Comparison of ENCODE assay signal across 11 cellular contexts in the genomic region with DNA sequence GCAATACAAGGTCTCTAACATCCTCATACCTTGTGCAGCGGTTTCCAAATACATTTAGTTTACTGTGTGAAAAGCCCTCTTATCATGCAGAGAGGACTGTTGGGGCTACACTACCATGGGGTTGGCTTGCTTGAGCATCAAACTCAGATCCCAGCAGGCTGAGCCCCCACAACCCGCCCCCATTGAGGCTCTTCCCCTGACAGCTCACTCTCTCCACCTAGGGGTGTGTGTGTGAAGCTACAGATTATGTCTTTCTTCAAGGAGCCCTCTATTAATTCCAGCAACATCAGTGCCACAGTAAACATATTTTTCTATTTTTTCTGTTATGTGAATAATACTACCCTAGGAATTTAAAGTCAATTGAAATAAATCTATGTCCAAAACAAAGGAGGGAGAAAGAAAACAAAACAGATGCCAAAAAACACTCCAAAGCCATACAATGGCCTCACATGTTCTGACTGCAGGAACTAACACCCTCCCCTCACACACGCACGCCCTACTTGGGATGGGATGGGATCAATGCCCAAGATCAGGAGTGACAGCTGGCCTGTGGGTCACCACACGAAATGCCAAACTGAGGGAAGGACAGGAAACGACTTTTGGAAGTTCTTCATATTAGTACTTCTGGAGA. TPM values are rescaled to one million over a fixed set of nuclear protein-coding genes. Genes with fewer than 3 reads are reported as not detected.
A peak's percentile ranks its signal among the peaks of the same experiment; 100 is the strongest.
DNase-seq lines count a peak whose midpoint lies in the region; ATAC-seq, FAIRE-seq and TF ChIP-seq lines count a peak whose summit lies in the region.
"Had no signal": no experiment of that assay in that cellular context is flagged by ENCODE, and none has a peak within 500 bp of the region (broad histone marks: within the 10 kb centered on the region; RNA-seq: fewer than 3 reads in every experiment).

No MANE protein-coding gene starts in this region.

- TF ChIP-seq POLR2A in IMR-90 (IDR thresholded peaks at IDR 0.05; ENCODE audit: low read depth, low read length): no peak
- TF ChIP-seq POLR2A in K562 (conservative IDR thresholded peaks at IDR 0.05): no peak

- CTCF ChIA-PET in IMR-90 (lab: Yijun Ruan, JAX) (interaction anchor here (1.1 to 1.5 kb wide), 2 partner anchors 10 to 228 kb away, joined by 3 to 5 read pairs; no protein-coding TSS in a partner anchor), K562 (lab: Yijun Ruan, JAX; ENCODE audit: low intra/inter-chr PET ratio) (interaction anchor here (0.6 kb wide), 2 partner anchors 50 to 128 kb away, joined by 3 to 4 read pairs; no protein-coding TSS in a partner anchor)

- no peaks in the 10 kb centered on the region for H3K36me3 Mint-ChIP-seq in nephron (ENCODE audit: low read depth)
- no peaks in the 10 kb centered on the region for H3K36me3 Mint-ChIP-seq in stimulated activated effector memory CD8-positive, alpha-beta T cell treated with anti-CD3 and anti-CD28 coated beads, Interleukin-12 subunit alpha, Interleukin-12 subunit beta, amount 100 ng/mL, for 72 hours
- no peaks in the 10 kb centered on the region for H3K36me3 Mint-ChIP-seq in activated naive CD8-positive, alpha-beta T cell treated with anti-CD3 and anti-CD28 coated beads, Interleukin-2, amount 50 U/mL, for 24 hours (ENCODE audit: low read depth)

- peaks cover 2% of the 10 kb centered on the region for H3K4me1 ChIP-seq in IMR-90 (ENCODE audit: control insufficient read depth, insufficient read depth, low read length)
- no peaks in the 10 kb centered on the region for H3K4me1 ChIP-seq in K562 (replicated peaks in 1 of 2; ENCODE audit: control insufficient read depth in 2 of 2, insufficient read depth in 2 of 2, low read length in 2 of 2)
- H3K4me1 ChIP-seq: parathyroid adenoma had no signal

- no peak overlapping the region for H4K8ac ChIP-seq in IMR-90 (ENCODE audit: low read depth in 2 of 2, low read length in 2 of 2)

- no peaks in the 10 kb centered on the region for H3K79me2 ChIP-seq in K562 (ENCODE audit: control insufficient read depth, insufficient read depth, low read length)
- H3K79me2 ChIP-seq: parathyroid adenoma had no signal

- H2AK9ac ChIP-seq in IMR-90 (replicated peaks; ENCODE audit: low read depth, low read length, poor library complexity): no peak overlapping the region

- 0 out of 2 replicates have a peak overlapping the region, but pooled peaks have one; percentile 32 for H2BK20ac ChIP-seq in IMR-90 (ENCODE audit: low read depth, low read length)

- ATAC-seq in IMR-90 (ENCODE audit: low read depth): peak; percentile 82
- ATAC-seq in K562: peak; percentile 67
- no peak for ATAC-seq in GM18867 (IDR thresholded peaks at IDR 0.05; ENCODE audit: unreplicated experiment)
- no peak for ATAC-seq in stimulated activated effector memory CD8-positive, alpha-beta T cell treated with anti-CD3 and anti-CD28 coated beads, Interleukin-12 subunit alpha, Interleukin-12 subunit beta, amount 100 ng/mL, for 72 hours
- ATAC-seq in activated naive CD8-positive, alpha-beta T cell treated with anti-CD3 and anti-CD28 coated beads, Interleukin-2, amount 50 U/mL, for 24 hours: no peak

- H3K27me3 ChIP-seq in IMR-90 (ENCODE audit: control insufficient read depth, insufficient read depth, low read length) (no peaks in the 10 kb centered on the region), K562 (ENCODE audit: control insufficient read depth in 2 of 2, insufficient read depth in 2 of 2, low read length in 2 of 2) (no peaks in the 10 kb centered on the region)
- H3K27me3 ChIP-seq: BLaER1 treated with 17β-estradiol and CSF1 and Interleukin-3, amounts not matched to agents 10 nM and 100 nM had no signal

- no peak overlapping the region for H2BK120ac ChIP-seq in IMR-90 (ENCODE audit: low read depth, low read length)

- H2AK5ac ChIP-seq in IMR-90 (ENCODE audit: low read depth, low read length): peak overlapping the region; percentile 74; the same call in 1 of the 2 replicates

- H3K4me1 Mint-ChIP-seq in nephron: peaks cover 22% of the 10 kb centered on the region
- no peaks in the 10 kb centered on the region for H3K4me1 Mint-ChIP-seq in stimulated activated effector memory CD8-positive, alpha-beta T cell treated with anti-CD3 and anti-CD28 coated beads, Interleukin-12 subunit alpha, Interleukin-12 subunit beta, amount 100 ng/mL, for 72 hours
- H3K4me1 Mint-ChIP-seq in activated naive CD8-positive, alpha-beta T cell treated with anti-CD3 and anti-CD28 coated beads, Interleukin-2, amount 50 U/mL, for 24 hours: no peaks in the 10 kb centered on the region

- FAIRE-seq in K562 (lab: Jason Lieb, UNC): no peak

- in situ Hi-C loops in IMR-90 (cut with MboI; ENCODE audit: low sequenced_read_pairs) (loop anchor here (5.0 to 10.0 kb wide), 2 partner anchors 372 to 534 kb away; no protein-coding TSS in a partner anchor), K562 (cut with MboI) (loop anchor here (10.0 to 25.0 kb wide), 2 partner anchors 374 to 527 kb away; no protein-coding TSS in a partner anchor)

- TF ChIP-seq EP300 in K562 (IDR thresholded peaks at IDR 0.05; ENCODE audit: low read length): no peak

- H3K14ac ChIP-seq in IMR-90 (replicated peaks; ENCODE audit: low read depth, low read length): no peak overlapping the region

- POLR2A ChIA-PET in IMR-90 (lab: Charles Lee; ENCODE audit: unreplicated experiment) (no interaction called here), K562 (lab: Yijun Ruan, JAX) (no interaction called here)

- H2AFZ ChIP-seq in IMR-90 (replicated peaks; ENCODE audit: low read length, poor library complexity) (no peak overlapping the region), K562 (ENCODE audit: low read depth, low read length) (no peak overlapping the region)

- H3K9ac ChIP-seq in IMR-90 (ENCODE audit: low read depth, low read length): no peak overlapping the region
- H3K9ac ChIP-seq in K562 (ENCODE audit: insufficient read depth in 1 of 2, low read depth in 2 of 2, low read length in 2 of 2): no peak overlapping the region
- H3K9ac ChIP-seq: BLaER1 treated with 17β-estradiol and CSF1 and Interleukin-3, amounts not matched to agents 10 nM and 100 nM; parathyroid adenoma had no signal

- DNase-seq in NCI-H1092 treated with DMSO at 0.1 percent for 48 hours (lab: John Stamatoyannopoulos, UW): peak; percentile 12
- no peak for DNase-seq in NCI-H1092 (lab: John Stamatoyannopoulos, UW)
- DNase-seq in IMR-90: no peak
- DNase-seq in K562 (ENCODE audit: extremely low read depth in 1 of 4, low spot score in 3 of 4): peak; percentile 10 to 37 (median 19)
- DNase-seq in stimulated activated effector memory CD8-positive, alpha-beta T cell treated with anti-CD3 and anti-CD28 coated beads, Interleukin-12 subunit alpha, Interleukin-12 subunit beta, amount 100 ng/mL, for 72 hours (ENCODE audit: low spot score in 2 of 2): no peak
- no peak for DNase-seq in activated naive CD8-positive, alpha-beta T cell treated with anti-CD3 and anti-CD28 coated beads, Interleukin-2, amount 50 U/mL, for 24 hours
- DNase-seq: central memory CD4-positive, alpha-beta T cell had no signal

- WGBS in IMR-90 (ENCODE audit: extremely low coverage in 2 of 2, insufficient read length in 1 of 2), 2 experiments: no CpG with 5 or more reads among the region's 6 CpGs
- under 1% methylated on average over 6 of the region's 6 CpGs for WGBS in K562 (ENCODE audit: insufficient coverage, low coverage, missing lambda C conversion rate)

- H3K23ac ChIP-seq in IMR-90 (ENCODE audit: low read depth, low read length): no peak overlapping the region

- H3K18ac ChIP-seq in IMR-90 (ENCODE audit: low read depth, low read length): no peak overlapping the region

- no peaks in the 10 kb centered on the region for H4K20me1 ChIP-seq in IMR-90 (ENCODE audit: insufficient read depth, low read length)
- no peaks in the 10 kb centered on the region for H4K20me1 ChIP-seq in K562 (replicated peaks; ENCODE audit: control insufficient read depth, insufficient read depth, low read length)
- H4K20me1 ChIP-seq: BLaER1 treated with 17β-estradiol and CSF1 and Interleukin-3, amounts not matched to agents 10 nM and 100 nM had no signal

- H3K36me3 ChIP-seq in IMR-90 (ENCODE audit: control insufficient read depth, insufficient read depth, low read length) (no peaks in the 10 kb centered on the region), K562 (ENCODE audit: control insufficient read depth, insufficient read depth, low read length) (no peaks in the 10 kb centered on the region)
- H3K36me3 ChIP-seq: BLaER1 treated with 17β-estradiol and CSF1 and Interleukin-3, amounts not matched to agents 10 nM and 100 nM had no signal

- dilution Hi-C loops in IMR-90 (cut with HindIII; ENCODE audit: low sequenced_read_pairs, unreplicated experiment): no loop called here

- H3K27me3 Mint-ChIP-seq in nephron (ENCODE audit: low read depth): peaks cover 11% of the 10 kb centered on the region
- H3K27me3 Mint-ChIP-seq in activated naive CD8-positive, alpha-beta T cell treated with anti-CD3 and anti-CD28 coated beads, Interleukin-2, amount 50 U/mL, for 24 hours: peaks cover 15% of the 10 kb centered on the region

- TF ChIP-seq CTCF in IMR-90 (conservative IDR thresholded peaks at IDR 0.05; ENCODE audit: low read depth, low read length): peak; percentile 60
- peak; percentile 46 to 55 (median 53) for TF ChIP-seq CTCF in K562 (IDR thresholded peaks at IDR 0.05 in 2 of 3, conservative IDR thresholded peaks at IDR 0.05 in 1 of 3; ENCODE audit: insufficient read depth in 2 of 3, low read depth in 1 of 3, low read length in 3 of 3)
- TF ChIP-seq CTCF in nephron (IDR thresholded peaks at IDR 0.05; ENCODE audit: unreplicated experiment in 3 of 3): peak; percentile 35 to 53 (median 43)

- no peak overlapping the region for H3K56ac ChIP-seq in IMR-90 (ENCODE audit: extremely low read depth, insufficient read depth, low read length)

- H3K9me3 Mint-ChIP-seq in nephron: peaks cover 2% of the 10 kb centered on the region
- H3K9me3 Mint-ChIP-seq in stimulated activated effector memory CD8-positive, alpha-beta T cell treated with anti-CD3 and anti-CD28 coated beads, Interleukin-12 subunit alpha, Interleukin-12 subunit beta, amount 100 ng/mL, for 72 hours: no peaks in the 10 kb centered on the region
- H3K9me3 Mint-ChIP-seq in activated naive CD8-positive, alpha-beta T cell treated with anti-CD3 and anti-CD28 coated beads, Interleukin-2, amount 50 U/mL, for 24 hours: no peaks in the 10 kb centered on the region

- no peak overlapping the region for H4K91ac ChIP-seq in IMR-90 (ENCODE audit: insufficient read depth, low read depth, low read length)

- H3K4me3 ChIP-seq in IMR-90 (ENCODE audit: insufficient read depth, low read depth, low read length) (no peak overlapping the region), K562 (no peak overlapping the region)
- H3K4me3 ChIP-seq: BLaER1 treated with 17β-estradiol and CSF1 and Interleukin-3, amounts not matched to agents 10 nM and 100 nM had no signal

- H3K27ac ChIP-seq in IMR-90 (ENCODE audit: insufficient read depth, low read length) (no peak overlapping the region), K562 (ENCODE audit: extremely low read depth, low read depth, low read length) (no peak overlapping the region)
- H3K27ac ChIP-seq: BLaER1 treated with 17β-estradiol and CSF1 and Interleukin-3, amounts not matched to agents 10 nM and 100 nM; parathyroid adenoma had no signal

- H4K5ac ChIP-seq in IMR-90 (ENCODE audit: low read depth, low read length): 0 out of 2 replicates have a peak overlapping the region, but pooled peaks have one; percentile 46

- H2BK15ac ChIP-seq in IMR-90 (ENCODE audit: low read depth, low read length): peak overlapping the region; percentile 81; the same call in 1 of the 3 replicates

- H3K4me3 Mint-ChIP-seq in nephron: no peak overlapping the region
- H3K4me3 Mint-ChIP-seq in stimulated activated effector memory CD8-positive, alpha-beta T cell treated with anti-CD3 and anti-CD28 coated beads, Interleukin-12 subunit alpha, Interleukin-12 subunit beta, amount 100 ng/mL, for 72 hours: no peak overlapping the region
- H3K4me3 Mint-ChIP-seq in activated naive CD8-positive, alpha-beta T cell treated with anti-CD3 and anti-CD28 coated beads, Interleukin-2, amount 50 U/mL, for 24 hours: no peak overlapping the region

- no peak overlapping the region; the same call in 1 of the 2 replicates for H3K4ac ChIP-seq in IMR-90 (ENCODE audit: low read depth, low read length)

- H3K27ac Mint-ChIP-seq in nephron: no peak overlapping the region
- H3K27ac Mint-ChIP-seq in stimulated activated effector memory CD8-positive, alpha-beta T cell treated with anti-CD3 and anti-CD28 coated beads, Interleukin-12 subunit alpha, Interleukin-12 subunit beta, amount 100 ng/mL, for 72 hours: no peak overlapping the region
- no peak overlapping the region for H3K27ac Mint-ChIP-seq in activated naive CD8-positive, alpha-beta T cell treated with anti-CD3 and anti-CD28 coated beads, Interleukin-2, amount 50 U/mL, for 24 hours

- H2BK5ac ChIP-seq in IMR-90 (ENCODE audit: low read depth, low read length, poor library complexity, severe bottlenecking): no peak overlapping the region

- peak; percentile 63 for TF ChIP-seq RAD21 in IMR-90 (IDR thresholded peaks at IDR 0.05; ENCODE audit: low read length)
- TF ChIP-seq RAD21 in K562 (CRISPR knock-in tag; conservative IDR thresholded peaks at IDR 0.05 in 1 of 2, IDR thresholded peaks at IDR 0.05 in 1 of 2): peak in 1 of 2 experiments; percentile 33; a peak in 2 of 4 replicates

- no TSS peak for BruUV-seq in IMR-90 (replicated peaks; lab: Mats Ljungman, UMichigan)
- BruUV-seq in K562 (replicated peaks; lab: Mats Ljungman, UMichigan): no TSS peak

- H3K9me3 ChIP-seq in IMR-90 (ENCODE audit: control insufficient read depth, insufficient read depth, low read length) (no peaks in the 10 kb centered on the region), K562 (replicated peaks; ENCODE audit: control insufficient read depth, insufficient read depth, low read depth, low read length) (no peaks in the 10 kb centered on the region)
- H3K9me3 ChIP-seq: BLaER1 treated with 17β-estradiol and CSF1 and Interleukin-3, amounts not matched to agents 10 nM and 100 nM had no signal

- H3K79me1 ChIP-seq in IMR-90 (ENCODE audit: low read depth in 1 of 2, low read length in 2 of 2): no peaks in the 10 kb centered on the region

- H3K9me1 ChIP-seq in IMR-90 (ENCODE audit: insufficient read depth, low read length) (0 out of 2 replicates have a peak, but pooled peaks cover 2% of the 10 kb centered on the region), K562 (ENCODE audit: control insufficient read depth, insufficient read depth, low read length) (no peaks in the 10 kb centered on the region)

- H3K4me2 ChIP-seq in IMR-90 (ENCODE audit: low read depth, low read length) (no peak overlapping the region), K562 (ENCODE audit: insufficient read depth, low read length) (no peak overlapping the region)
- H3K4me2 ChIP-seq: BLaER1 treated with 17β-estradiol and CSF1 and Interleukin-3, amounts not matched to agents 10 nM and 100 nM had no signal

- intact Hi-C loops in IMR-90 (cut with micrococcal nuclease): loop anchor here (2.0 to 5.0 kb wide), 2 partner anchors 216 to 532 kb away; no protein-coding TSS in a partner anchor
- intact Hi-C loops in K562 (cut with micrococcal nuclease): loop anchor here (2.0 to 5.0 kb wide), 2 partner anchors 96 to 367 kb away; no protein-coding TSS in a partner anchor

RNA-seq across cellular contexts. Expression of a gene that starts 14.7 kb away (rescaled TPM):
- total RNA-seq in IMR-90 (2012; rRNA removed) (1.1 and 1.6 TPM in 2 replicates), K562 (2014; rRNA removed) (not detected in 2 replicates), K562 (2014; rRNA removed; fragmentation: Illumina TruSeq; extraction: Trizol) (not detected in 2 replicates), K562 (2015; rRNA removed; fragmentation: Illumina TruSeq; extraction: Trizol) (not detected in 2 replicates), K562 (2021) (0.31 and 0.81 TPM in 2 replicates)
- polyA plus RNA-seq in IMR-90 (2012; rRNA removed) (0.60 and 0.67 TPM in 2 replicates), K562 (2011; rRNA removed) (not detected in 2 replicates), K562 (2014; fragmentation: Illumina TruSeq; extraction: Trizol) (not detected in 2 replicates), K562 (2014; fragmentation: Nextera tagmentation; extraction: Ambion mirVana) (not detected), K562 (2014; rRNA removed) (not detected in 2 replicates)
- 0.08 and 0.75 TPM in 2 replicates for polyA plus RNA-seq in IMR-90 (2012; cell fraction: cytosol; rRNA removed)
- polyA plus RNA-seq in IMR-90 (2012; cell fraction: nucleus; rRNA removed; ENCODE audit: low replicate concordance): 0.08 TPM in 1 of 2 replicates, not detected in the other
- total RNA-seq in K562 (2011; cell fraction: chromatin; rRNA removed; ENCODE audit: low replicate concordance): not detected in 2 replicates
- total RNA-seq in K562 (2011; cell fraction: nucleolus; rRNA removed): not detected in 2 replicates
- not detected in 2 replicates for total RNA-seq in K562 (2011; cell fraction: nucleoplasm; rRNA removed)
- not detected in 2 replicates for polyA plus RNA-seq in K562 (2011; cell fraction: cytosol; rRNA removed)
- not detected in 2 replicates for polyA plus RNA-seq in K562 (2011; cell fraction: nucleus; rRNA removed)
- polyA plus RNA-seq in K562 (2012): not detected in 2 replicates
- polyA minus RNA-seq in K562 (2011; rRNA and poly(A)+ RNA removed): not detected in 2 replicates
- polyA minus RNA-seq in K562 (2011; cell fraction: cytosol; rRNA and poly(A)+ RNA removed): not detected in 2 replicates
- not detected in 2 replicates for polyA minus RNA-seq in K562 (2011; cell fraction: nucleus; rRNA and poly(A)+ RNA removed)

Comparison
In these comparisons a context has a peak if more than half of its experiments do, and no peak if none do; other contexts are left out.
1. DNase-seq: peak in NCI-H1092 treated with DMSO at 0.1 percent for 48 hours (single experiment) and K562 (4 of 4); none in NCI-H1092 (single experiment), IMR-90 (single experiment), stimulated activated effector memory CD8-positive, alpha-beta T cell treated with anti-CD3 and anti-CD28 coated beads, Interleukin-12 subunit alpha, Interleukin-12 subunit beta, amount 100 ng/mL, for 72 hours (0 of 2) and activated naive CD8-positive, alpha-beta T cell treated with anti-CD3 and anti-CD28 coated beads, Interleukin-2, amount 50 U/mL, for 24 hours (single experiment).
2. ATAC-seq: peak in IMR-90 (single experiment) and K562 (single experiment); none in GM18867 (single experiment), stimulated activated effector memory CD8-positive, alpha-beta T cell treated with anti-CD3 and anti-CD28 coated beads, Interleukin-12 subunit alpha, Interleukin-12 subunit beta, amount 100 ng/mL, for 72 hours (single experiment) and activated naive CD8-positive, alpha-beta T cell treated with anti-CD3 and anti-CD28 coated beads, Interleukin-2, amount 50 U/mL, for 24 hours (single experiment).
3. Peak in every context shown above with its lines, with median percentiles within 50 percentile points of each other: CTCF ChIP-seq.